In genomic region chr12:55745361-55746146, GRCh38 we compare ENCODE assay signal across 9 cellular contexts. TPM values are rescaled to one million over a fixed set of nuclear protein-coding genes. Genes with fewer than 3 reads are reported as not detected.
DNase-seq lines count a peak whose midpoint lies in the region; ATAC-seq and TF ChIP-seq lines count a peak whose summit lies in the region.
"Had no signal": no experiment of that assay in that cellular context is flagged by ENCODE, and none has a peak within 500 bp of the region (broad histone marks: within the 10 kb centered on the region; RNA-seq: fewer than 3 reads in every experiment).

No MANE protein-coding gene starts in this region.

- in situ Hi-C loops in SK-MEL-5 (cut with HindIII; ENCODE audit: low pct_unique_long_range_greater_than_20kb, low sequenced_read_pairs): no loop called here

- WGBS in heart left ventricle, 4 donors: 12 to 20% (median 16%) methylated on average over 11 to 12 of the region's 12 CpGs
- 11% methylated on average over 10 of the region's 12 CpGs for WGBS in smooth muscle cell (ENCODE audit: low lambda C conversion rate)

- TF ChIP-seq CTCF in heart left ventricle (IDR thresholded peaks at IDR 0.05): no peak
- TF ChIP-seq CTCF in smooth muscle cell (IDR thresholded peaks at IDR 0.05; ENCODE audit: borderline replicate concordance, insufficient read depth, poor library complexity, severe bottlenecking): no peak

- H4K20me1 ChIP-seq in smooth muscle cell (ENCODE audit: low read depth): peaks cover 48% of the 10 kb centered on the region

- no peaks in the 10 kb centered on the region for H3F3A ChIP-seq in smooth muscle cell (ENCODE audit: low read depth)

- H3K36me3 ChIP-seq in heart left ventricle (peaks cover 0 to 11% (median 0%) of the 10 kb centered on the region in 9 donors), smooth muscle cell (ENCODE audit: low read depth) (peaks cover under 1% of the 10 kb centered on the region)

- H3K27me3 ChIP-seq in heart left ventricle (peaks cover 0 to 6% (median 0%) of the 10 kb centered on the region in 9 donors), smooth muscle cell (ENCODE audit: low read depth) (no peaks in the 10 kb centered on the region)

- no peaks in the 10 kb centered on the region for H3K9me3 ChIP-seq in heart left ventricle
- no peaks in the 10 kb centered on the region for H3K9me3 ChIP-seq in smooth muscle cell (replicated peaks; ENCODE audit: low read depth)
- H3K9me3 ChIP-seq: neutrophil had no signal

- intact Hi-C loops in heart left ventricle (cut with DNase I): loop anchor here in 2 of 10 donors (5.0 to 10.0 kb wide), 2 partner anchors 47 to 279 kb away; partner anchors contain the start of gene IKZF4 (in 1 of the 2)

- no peak overlapping the region for H3K9ac ChIP-seq in smooth muscle cell (ENCODE audit: low read depth)

- H2AFZ ChIP-seq in smooth muscle cell (ENCODE audit: low read depth): no peak overlapping the region

- TF ChIP-seq POLR2A in heart left ventricle (IDR thresholded peaks at IDR 0.05): no peak

- H3K4me3 ChIP-seq in heart left ventricle (peak overlapping the region in 9 of 12 donors; percentile 15 to 79 (median 27)), smooth muscle cell (peak overlapping the region; percentile 80)

- H3K4me1 ChIP-seq in heart left ventricle (peaks cover 0 to 52% (median 28%) of the 10 kb centered on the region in 12 donors), smooth muscle cell (ENCODE audit: low read depth) (peaks cover 35% of the 10 kb centered on the region)

- DNase-seq in NCI-H1417 (lab: John Stamatoyannopoulos, UW) (peak; percentile 75 to 91 (median 86)), NCI-H1417 treated with DMSO at 0.1 percent for 48 hours (lab: John Stamatoyannopoulos, UW) (no peak), SK-MEL-5 (ENCODE audit: low read depth, low spot score) (peak; percentile 93), heart left ventricle (peak in 1 of 5 donors; percentile 63), smooth muscle cell (lab: John Stamatoyannopoulos, UW; ENCODE audit: unreplicated experiment) (no peak)

- H3K79me2 ChIP-seq in smooth muscle cell (ENCODE audit: low read depth): peaks cover 7% of the 10 kb centered on the region

- H3K4me2 ChIP-seq in smooth muscle cell: peak overlapping the region; percentile 96

- H3K27ac ChIP-seq in heart left ventricle (peak overlapping the region in 8 of 12 donors; percentile 34 to 66 (median 62)), smooth muscle cell (ENCODE audit: low read depth) (peak overlapping the region; percentile 58)
- H3K27ac ChIP-seq: neutrophil had no signal

- ATAC-seq in heart left ventricle (peak in 3 of 4 donors; percentile 5 to 44 (median 18)), GM18861 (IDR thresholded peaks at IDR 0.05; ENCODE audit: unreplicated experiment) (no peak), GM21717 (IDR thresholded peaks at IDR 0.05; ENCODE audit: unreplicated experiment) (no peak), GM18502 (IDR thresholded peaks at IDR 0.05; ENCODE audit: poor library complexity, unreplicated experiment) (no peak)

RNA-seq across cellular contexts. Expression of gene GDF11, which starts 2.6 kb away (rescaled TPM):
- total RNA-seq in SK-MEL-5 (2014; rRNA removed; shearing (Covaris generic)): 12.1 and 15.0 TPM in 2 replicates
- 42.6 and 73.7 TPM in 2 replicates for polyA plus RNA-seq in SK-MEL-5 (2015; cell fraction: cytosol; rRNA removed)
- 12.4 and 13.1 TPM in 2 replicates for polyA plus RNA-seq in SK-MEL-5 (2015; cell fraction: nucleus; rRNA removed)
- total RNA-seq in heart left ventricle: 10 to 100 TPM in 7 of 9 donors, 1 to 10 TPM in 2; 7.8 to 18.2 (median 12.4) TPM
- polyA plus RNA-seq in heart left ventricle: 10 to 100 TPM in 1 of 2 donors, 1 to 10 TPM in 1; 6.9 to 15.7 TPM
- total RNA-seq in smooth muscle cell: 2.8 and 3.5 TPM in 2 replicates
- 2.3 and 2.6 TPM in 2 replicates for polyA plus RNA-seq in smooth muscle cell

RNA-seq across cellular contexts. Expression of gene CD63, which starts 16.7 kb away (rescaled TPM):
- total RNA-seq in SK-MEL-5 (2014; rRNA removed; shearing (Covaris generic)): 3,613 and 3,895 TPM in 2 replicates
- polyA plus RNA-seq in SK-MEL-5 (2015; cell fraction: cytosol; rRNA removed): 1,619 and 2,096 TPM in 2 replicates
- 162 and 229 TPM in 2 replicates for polyA plus RNA-seq in SK-MEL-5 (2015; cell fraction: nucleus; rRNA removed)
- total RNA-seq in heart left ventricle: 1,000 to 10,000 TPM in 3 of 9 donors, 100 to 1,000 TPM in 6; 475 to 1,670 (median 767) TPM
- polyA plus RNA-seq in heart left ventricle: 1,000 to 10,000 TPM; 1,034 to 2,790 TPM
- total RNA-seq in smooth muscle cell: 1,095 and 1,107 TPM in 2 replicates
- 2,224 and 2,317 TPM in 2 replicates for polyA plus RNA-seq in smooth muscle cell

RNA-seq across cellular contexts. Expression of gene RDH5, which starts 25.4 kb away (rescaled TPM):
- total RNA-seq in SK-MEL-5 (2014; rRNA removed; shearing (Covaris generic)): 2.3 and 3.0 TPM in 2 replicates
- polyA plus RNA-seq in SK-MEL-5 (2015; cell fraction: cytosol; rRNA removed): 2.0 and 3.1 TPM in 2 replicates
- polyA plus RNA-seq in SK-MEL-5 (2015; cell fraction: nucleus; rRNA removed): 9.0 and 16.1 TPM in 2 replicates
- total RNA-seq in heart left ventricle (10 to 100 TPM in 8 of 9 donors, 1 to 10 TPM in 1; 5.9 to 20.5 (median 16.2) TPM), smooth muscle cell (3.0 TPM in 1 of 2 replicates, not detected in the other)
- polyA plus RNA-seq in heart left ventricle (10 to 100 TPM; 25.8 to 42.4 TPM), smooth muscle cell (3.7 and 9.2 TPM in 2 replicates)

RNA-seq across cellular contexts. Expression of gene BLOC1S1, which starts 29.7 kb away (rescaled TPM):
- total RNA-seq in SK-MEL-5 (2014; rRNA removed; shearing (Covaris generic)): 119 and 124 TPM in 2 replicates
- 108 and 157 TPM in 2 replicates for polyA plus RNA-seq in SK-MEL-5 (2015; cell fraction: cytosol; rRNA removed)
- 23.9 and 34.8 TPM in 2 replicates for polyA plus RNA-seq in SK-MEL-5 (2015; cell fraction: nucleus; rRNA removed)
- total RNA-seq in heart left ventricle: 100 to 1,000 TPM in 5 of 9 donors, 10 to 100 TPM in 4; 71.3 to 173 (median 131) TPM
- 100 to 1,000 TPM; 187 to 314 TPM for polyA plus RNA-seq in heart left ventricle
- 107 and 146 TPM in 2 replicates for total RNA-seq in smooth muscle cell
- 142 and 150 TPM in 2 replicates for polyA plus RNA-seq in smooth muscle cell

RNA-seq across cellular contexts. Expression of gene ITGA7, which starts 37.9 kb away (rescaled TPM):
- 60.5 and 65.4 TPM in 2 replicates for total RNA-seq in SK-MEL-5 (2014; rRNA removed; shearing (Covaris generic))
- 73.5 and 89.6 TPM in 2 replicates for polyA plus RNA-seq in SK-MEL-5 (2015; cell fraction: cytosol; rRNA removed)
- 467 and 501 TPM in 2 replicates for polyA plus RNA-seq in SK-MEL-5 (2015; cell fraction: nucleus; rRNA removed)
- total RNA-seq in heart left ventricle: 1,000 to 10,000 TPM in 1 of 9 donors, 100 to 1,000 TPM in 8; 199 to 1,007 (median 620) TPM
- polyA plus RNA-seq in heart left ventricle: 100 to 1,000 TPM; 173 to 573 TPM
- total RNA-seq in smooth muscle cell: 0.90 and 1.3 TPM in 2 replicates
- 1.1 and 1.6 TPM in 2 replicates for polyA plus RNA-seq in smooth muscle cell

Comparison
In these comparisons a context has a peak if more than half of its experiments do, and no peak if none do; other contexts are left out.
1. DNase-seq: peak in NCI-H1417 (3 of 3) and SK-MEL-5 (single experiment); none in NCI-H1417 treated with DMSO at 0.1 percent for 48 hours (single experiment) and smooth muscle cell (single experiment).
2. ATAC-seq: peak in heart left ventricle (3 of 4); none in GM18861 (single experiment), GM21717 (single experiment) and GM18502 (single experiment).